ENCODE assay signal across 1 cellular context in genomic region chr5:88806338-88806737, GRCh38.
TF ChIP-seq lines count a peak whose summit lies in the region.

No MANE protein-coding gene starts in this region.

TF ChIP-seq in H1, 55 proteins besides CTCF, POLR2A, EP300 and RAD21:
- TF ChIP-seq KDM5A (IDR thresholded peaks at IDR 0.05; ENCODE audit: low read length): no peak
- TF ChIP-seq MAFK (IDR thresholded peaks at IDR 0.05; ENCODE audit: low read depth, low read length): no peak
- no peak for TF ChIP-seq SUZ12 (IDR thresholded peaks at IDR 0.05; ENCODE audit: low read length)
- no peak for TF ChIP-seq CBX5 (IDR thresholded peaks at IDR 0.05; ENCODE audit: low read depth, low read length)
- TF ChIP-seq EGR1 (IDR thresholded peaks at IDR 0.05; ENCODE audit: borderline replicate concordance, low read depth, low read length): no peak
- no peak for TF ChIP-seq CREB1 (IDR thresholded peaks at IDR 0.05)
- TF ChIP-seq MAX (IDR thresholded peaks at IDR 0.05): no peak
- no peak for TF ChIP-seq BACH1 (IDR thresholded peaks at IDR 0.05; ENCODE audit: low read length)
- no peak for TF ChIP-seq PHF8 (conservative IDR thresholded peaks at IDR 0.05; ENCODE audit: low read depth, low read length)
- TF ChIP-seq CHD2 (IDR thresholded peaks at IDR 0.05; ENCODE audit: low read length): no peak
